In the genomic region with DNA sequence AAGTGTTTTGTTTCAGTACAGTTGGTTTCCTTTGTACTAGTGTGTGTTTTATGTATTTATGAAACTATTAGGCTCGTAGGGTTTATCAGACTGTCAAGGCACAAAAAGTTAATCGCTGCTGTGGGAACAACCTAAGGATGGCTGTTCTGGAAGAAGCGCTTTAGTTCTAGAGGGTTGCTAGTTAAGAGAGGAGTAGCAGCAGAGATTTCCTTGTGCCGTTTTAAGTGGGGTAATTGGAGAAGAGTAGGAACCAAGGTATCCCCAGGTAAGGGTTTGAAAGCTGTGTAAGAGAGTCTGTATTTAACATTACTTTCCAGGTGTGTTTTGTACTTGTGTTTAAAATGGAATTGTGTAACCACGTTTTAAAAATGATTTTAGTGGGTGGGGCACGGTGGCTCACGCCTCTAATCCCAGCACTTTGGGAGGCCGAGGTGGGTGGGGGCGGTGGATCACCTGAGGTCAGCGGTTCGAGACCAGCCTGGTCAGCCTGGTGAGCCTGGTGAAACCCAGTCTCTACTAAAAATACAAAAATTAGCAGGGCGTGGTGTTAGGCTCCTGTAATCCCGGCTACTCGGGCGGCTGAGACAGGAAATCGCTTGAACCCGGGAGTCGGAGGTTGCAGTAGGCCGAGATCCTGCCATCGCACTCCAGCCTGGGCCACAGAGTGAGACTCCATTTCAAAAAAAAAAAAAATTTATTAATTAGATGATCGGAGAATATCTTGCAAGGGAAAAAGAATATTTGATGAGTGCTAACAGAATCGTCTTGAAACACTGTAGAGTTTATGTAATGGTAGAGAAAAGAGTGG, we compare ENCODE assay signal across 9 cellular contexts. TPM values are rescaled to one million over a fixed set of nuclear protein-coding genes. Genes with fewer than 3 reads are reported as not detected.
A peak's percentile ranks its signal among the peaks of the same experiment; 100 is the strongest.
DNase-seq lines count a peak whose midpoint lies in the region; ATAC-seq and TF ChIP-seq lines count a peak whose summit lies in the region.
"Had no signal": no experiment of that assay in that cellular context is flagged by ENCODE, and none has a peak within 500 bp of the region (broad histone marks: within the 10 kb centered on the region; RNA-seq: fewer than 3 reads in every experiment).

No MANE protein-coding gene starts in this region.

- intact Hi-C loops in naive thymus-derived CD4-positive, alpha-beta T cell (cut with micrococcal nuclease), result no loop called here

- TF ChIP-seq CTCF in BE2C (IDR thresholded peaks at IDR 0.05; ENCODE audit: low read depth, low read length) (no peak), KMS-11 (conservative IDR thresholded peaks at IDR 0.05; ENCODE audit: low read depth, low read length) (no peak), cardiac fibroblast (IDR thresholded peaks at IDR 0.05; ENCODE audit: low read depth, low read length) (no peak)

- H3K36me3 Mint-ChIP-seq in naive thymus-derived CD4-positive, alpha-beta T cell, result peaks cover 0 to 10% (median 7%) of the 10 kb centered on the region in 5 donors

- peaks cover 32 to 76% (median 64%) of the 10 kb centered on the region in 7 donors for H3K4me1 Mint-ChIP-seq in naive thymus-derived CD4-positive, alpha-beta T cell

- H3K4me3 ChIP-seq in BE2C (ENCODE audit: low read depth, low read length), result peak overlapping the region; percentile 94
- no peak overlapping the region for H3K4me3 ChIP-seq in KMS-11 (IDR thresholded peaks at IDR 0.05; ENCODE audit: insufficient read depth, low read depth, low read length)
- peak overlapping the region; percentile 97 to 99 for H3K4me3 ChIP-seq in cardiac fibroblast (replicated peaks in 1 of 2; ENCODE audit: low read depth in 2 of 2, low read length in 2 of 2)
- peak overlapping the region; percentile 100 for H3K4me3 ChIP-seq in naive thymus-derived CD4-positive, alpha-beta T cell (ENCODE audit: low read length)

- ATAC-seq in naive thymus-derived CD4-positive, alpha-beta T cell, result no peak
- ATAC-seq in GM21737 (IDR thresholded peaks at IDR 0.05; ENCODE audit: unreplicated experiment), result no peak

- CTCF ChIA-PET in naive thymus-derived CD4-positive, alpha-beta T cell (lab: Charles Lee), result no interaction called here

- H3K27me3 Mint-ChIP-seq in naive thymus-derived CD4-positive, alpha-beta T cell, result no peaks in the 10 kb centered on the region

- H3K9ac ChIP-seq in KMS-11, result peak overlapping the region; percentile 100; the same call in 1 of the 2 replicates

- H3K4me2 ChIP-seq in KMS-11, result peak overlapping the region; percentile 81

- H3K36me3 ChIP-seq in BE2C (peaks cover 14% of the 10 kb centered on the region), KMS-11 (ENCODE audit: insufficient read depth) (no peaks in the 10 kb centered on the region)
- H3K36me3 ChIP-seq in naive thymus-derived CD4-positive, alpha-beta T cell (ENCODE audit: control insufficient read depth in 2 of 3, insufficient read depth in 3 of 3, low read length in 3 of 3), result peaks cover 0 to 6% (median 0%) of the 10 kb centered on the region in 3 experiments

- H2AFZ ChIP-seq in KMS-11 (ENCODE audit: low read depth), result no peak overlapping the region

- no peaks in the 10 kb centered on the region for H3K9me3 ChIP-seq in BE2C
- H3K9me3 ChIP-seq in naive thymus-derived CD4-positive, alpha-beta T cell (ENCODE audit: control insufficient read depth in 2 of 3, low read length in 3 of 3), result no peaks in the 10 kb centered on the region

- DNase-seq in BE2C (no peak), cardiac fibroblast (ENCODE audit: low read depth in 2 of 2) (no peak), COLO668 (lab: John Stamatoyannopoulos, UW; ENCODE audit: unreplicated experiment) (no peak), CD1c-positive myeloid dendritic cell (ENCODE audit: extremely low spot score) (no peak), glomerular visceral epithelial cell (ENCODE audit: extremely low spot score) (no peak)
- DNase-seq in naive thymus-derived CD4-positive, alpha-beta T cell, result no peak
- DNase-seq: SHP77 treated with DMSO at 0.1 percent for 48 hours had no signal

- H4K20me1 ChIP-seq in KMS-11 (ENCODE audit: insufficient read depth), result peaks cover 57% of the 10 kb centered on the region

- H3K9me3 Mint-ChIP-seq in naive thymus-derived CD4-positive, alpha-beta T cell, result peaks cover 0 to 11% (median 0%) of the 10 kb centered on the region in 11 donors

- H3K4me1 ChIP-seq in BE2C (no peaks in the 10 kb centered on the region), KMS-11 (ENCODE audit: low read depth, poor library complexity, severe bottlenecking) (peaks cover 59% of the 10 kb centered on the region)
- peaks cover 58 to 59% of the 10 kb centered on the region in 2 donors for H3K4me1 ChIP-seq in naive thymus-derived CD4-positive, alpha-beta T cell (ENCODE audit: control insufficient read depth in 2 of 2, insufficient read depth in 2 of 2, low read length in 2 of 2)

- POLR2A ChIA-PET in naive thymus-derived CD4-positive, alpha-beta T cell (lab: Charles Lee), result interaction anchor here (0.6 kb wide), 1 partner anchor 15 kb away, joined by 3 read pairs; no protein-coding TSS in a partner anchor

- peak overlapping the region; percentile 100 for H3K27ac Mint-ChIP-seq in naive thymus-derived CD4-positive, alpha-beta T cell

- H3K27me3 ChIP-seq in BE2C, result no peaks in the 10 kb centered on the region
- no peaks in the 10 kb centered on the region for H3K27me3 ChIP-seq in KMS-11 (ENCODE audit: insufficient read depth, low read depth)
- no peaks in the 10 kb centered on the region for H3K27me3 ChIP-seq in naive thymus-derived CD4-positive, alpha-beta T cell (ENCODE audit: control insufficient read depth in 2 of 2, insufficient read depth in 2 of 2, low read length in 2 of 2)

- peaks cover 69% of the 10 kb centered on the region for H3K79me2 ChIP-seq in KMS-11 (ENCODE audit: insufficient read depth, low read depth)

- H3K4me3 Mint-ChIP-seq in naive thymus-derived CD4-positive, alpha-beta T cell, result peak overlapping the region; percentile 94 to 100 (median 99)

- H3K27ac ChIP-seq in KMS-11, result peak overlapping the region; percentile 100; the same call in 1 of the 2 replicates
- peak overlapping the region; percentile 100 for H3K27ac ChIP-seq in naive thymus-derived CD4-positive, alpha-beta T cell (ENCODE audit: low read depth, low read length)

RNA-seq across cellular contexts. Expression of a gene that starts 2.6 kb away (rescaled TPM):
- 455 TPM for polyA plus RNA-seq in BE2C (2012; ENCODE audit: insufficient read depth, insufficient read length, low read depth)
- total RNA-seq in naive thymus-derived CD4-positive, alpha-beta T cell, result 100 to 1,000 TPM; 246 to 405 (median 264) TPM
- 100 to 1,000 TPM; 320 to 394 TPM for polyA plus RNA-seq in naive thymus-derived CD4-positive, alpha-beta T cell
